8 cellular contexts compared by ENCODE assay signal in the genomic region with DNA sequence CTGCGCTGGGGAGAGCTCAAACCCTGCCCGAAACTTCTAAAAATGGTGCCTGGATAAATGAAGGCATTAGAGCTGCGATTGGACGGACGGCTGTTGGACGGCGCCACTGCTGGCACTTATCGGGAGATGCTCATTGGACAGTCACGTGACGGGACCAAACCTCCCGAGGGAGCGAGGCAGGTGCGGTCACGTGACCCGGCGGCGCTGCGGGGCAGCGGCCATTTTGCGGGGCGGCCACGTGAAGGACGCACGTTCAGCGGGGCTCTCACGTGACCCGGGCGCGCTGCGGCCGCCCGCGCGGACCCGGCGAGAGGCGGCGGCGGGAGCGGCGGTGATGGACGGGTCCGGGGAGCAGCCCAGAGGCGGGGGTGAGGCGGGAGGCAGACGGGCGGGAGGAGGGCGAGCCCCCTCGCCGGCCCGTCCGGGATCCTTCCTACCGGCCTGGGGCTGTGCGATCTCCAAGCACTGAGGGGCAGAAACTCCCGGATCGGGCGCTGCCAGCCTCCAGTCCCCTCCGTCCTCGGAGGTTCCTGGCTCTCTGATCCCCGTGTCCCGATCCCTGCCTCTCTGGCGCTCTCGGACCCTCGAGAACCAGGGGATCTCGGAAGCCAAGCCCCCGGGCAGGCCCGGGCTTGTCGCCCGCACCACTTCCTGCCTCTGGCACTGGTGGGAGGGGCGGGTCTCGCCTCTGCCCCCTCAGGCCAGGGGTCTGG. TPM values are rescaled to one million over a fixed set of nuclear protein-coding genes. Genes with fewer than 3 reads are reported as not detected.
DNase-seq lines count a peak whose midpoint lies in the region; ATAC-seq and TF ChIP-seq lines count a peak whose summit lies in the region.

TSS of gene BAX (plus strand) at position 281 of the 713 bp plus-strand sequence. CDS start at position 335, 54 bp downstream.

- intact Hi-C loops in left lung (cut with DNase I): no loop called here

- no peaks in the 10 kb centered on the region for H3K9me3 ChIP-seq in left lung

- no peaks in the 10 kb centered on the region for H3K27me3 ChIP-seq in left lung

- peaks cover 0 to 6% of the 10 kb centered on the region in 2 donors for H3K36me3 ChIP-seq in left lung

- peak within 1 kb of the TSS; percentile 85 to 86 for H3K27ac ChIP-seq in left lung

- DNase-seq in C1 segment of cervical spinal cord (lab: John Stamatoyannopoulos, UW) (peak; percentile 64 to 96 (median 88)), NCI-H69 (lab: John Stamatoyannopoulos, UW) (peak; percentile 99), dedifferentiated amniotic fluid mesenchymal stem cell (ENCODE audit: extremely low spot score) (peak; percentile 90), left lung (peak; percentile 97 to 99)
- DNase-seq in activated CD4-positive, alpha-beta T cell treated with anti-CD3 and anti-CD28 coated beads, Interleukin-2, amount 50 U/mL, for 24 hours (ENCODE audit: low read depth in 1 of 2, low spot score in 1 of 2): peak; percentile 88 to 94
- DNase-seq in stimulated activated CD4-positive, alpha-beta T cell treated with anti-CD3 and anti-CD28 coated beads, Interleukin-2, amount 100 ng/mL, for 4 hours (ENCODE audit: low read depth): peak; percentile 85

- no peak for TF ChIP-seq CTCF in left lung (IDR thresholded peaks at IDR 0.05)

- ATAC-seq in GM19328 (IDR thresholded peaks at IDR 0.05; ENCODE audit: unreplicated experiment) (peak; percentile 82), HG03469 (IDR thresholded peaks at IDR 0.05; ENCODE audit: unreplicated experiment) (peak; percentile 66), left lung (peak; percentile 96)

- H3K4me3 ChIP-seq in left lung: peak within 1 kb of the TSS; percentile 99

- peaks cover 7 to 26% of the 10 kb centered on the region in 2 donors for H3K4me1 ChIP-seq in left lung

RNA-seq across cellular contexts. Expression of gene BAX, which starts in this region (rescaled TPM):
- 100 to 1,000 TPM; 130 to 141 TPM for total RNA-seq in left lung

Comparison
In these comparisons a context has a peak if more than half of its experiments do, and no peak if none do; other contexts are left out.
1. Peak in every context shown above with its lines: DNase-seq, ATAC-seq, H3K4me3 ChIP-seq and H3K27ac ChIP-seq.